Comparison of ENCODE assay signal across 20 cellular contexts in the genomic region with DNA sequence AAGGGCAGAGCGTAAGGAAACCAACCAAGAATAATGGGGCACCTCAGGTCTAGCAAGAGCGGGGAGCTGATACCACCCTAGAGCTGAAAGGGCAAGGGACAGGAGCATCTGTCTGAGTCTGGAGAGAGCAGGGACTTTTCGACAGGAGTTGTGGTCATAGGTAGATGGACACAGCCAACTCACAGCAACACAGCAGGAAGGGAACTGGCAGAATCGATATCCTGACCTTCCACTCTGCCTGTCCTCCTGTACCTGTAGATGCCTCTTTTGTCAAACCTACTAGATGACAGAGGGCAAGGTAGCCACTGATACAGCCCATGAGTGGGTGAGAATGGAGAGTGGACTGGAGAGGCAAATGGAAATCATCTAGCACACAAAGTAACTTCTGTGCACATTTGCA.
A peak's percentile ranks its signal among the peaks of the same experiment; 100 is the strongest.
DNase-seq lines count a peak whose midpoint lies in the region; ATAC-seq, FAIRE-seq and TF ChIP-seq lines count a peak whose summit lies in the region.
"Had no signal": no experiment of that assay in that cellular context is flagged by ENCODE, and none has a peak within 500 bp of the region (broad histone marks: within the 10 kb centered on the region; RNA-seq: fewer than 3 reads in every experiment).

No MANE protein-coding gene starts in this region.

- no peak for DNase-seq in HepG2 (ENCODE audit: low spot score)
- DNase-seq in right lobe of liver = no peak
- DNase-seq in smooth muscle cell (lab: John Stamatoyannopoulos, UW; ENCODE audit: unreplicated experiment) = no peak
- no peak for DNase-seq in RCC 7860 (ENCODE audit: low spot score)
- DNase-seq: AML-193; Caco-2; Calu3; CD4-positive, alpha-beta T cell; CD8-positive, alpha-beta T cell; DMS79 treated with DMSO at 0.1 percent for 48 hours; GF-D8 had no signal

- no peak for TF ChIP-seq RAD21 in HepG2 (CRISPR knock-in tag; IDR thresholded peaks at IDR 0.05)

- no TSS peak for BruUV-seq in HepG2 (replicated peaks; lab: Mats Ljungman, UMichigan)

- H3K4me3 ChIP-seq in HepG2 (replicated peaks in 1 of 3; ENCODE audit: insufficient read depth in 1 of 3, low read depth in 2 of 3, low read length in 3 of 3) = no peak overlapping the region
- H3K4me3 ChIP-seq in right lobe of liver = no peak overlapping the region
- no peak overlapping the region for H3K4me3 ChIP-seq in smooth muscle cell
- H3K4me3 ChIP-seq: A549; BLaER1 treated with 17β-estradiol and CSF1 and Interleukin-3, amounts not matched to agents 10 nM and 100 nM had no signal

- peaks cover 27% of the 10 kb centered on the region for H3F3A ChIP-seq in smooth muscle cell (ENCODE audit: low read depth)

- intact Hi-C loops in HepG2 (cut with micrococcal nuclease; ENCODE audit: unreplicated experiment) = no loop called here
- intact Hi-C loops in right lobe of liver (cut with DNase I) = no loop called here

- H4K20me1 ChIP-seq in HepG2 (ENCODE audit: insufficient read depth, low read length) (no peaks in the 10 kb centered on the region), smooth muscle cell (ENCODE audit: low read depth) (no peaks in the 10 kb centered on the region)

- no peaks in the 10 kb centered on the region for H3K9me3 ChIP-seq in HepG2 (ENCODE audit: low read length)
- no peaks in the 10 kb centered on the region for H3K9me3 ChIP-seq in right lobe of liver
- no peaks in the 10 kb centered on the region for H3K9me3 ChIP-seq in smooth muscle cell (replicated peaks; ENCODE audit: low read depth)
- H3K9me3 ChIP-seq: A549, Caco-2 had no signal

- in situ Hi-C loops in HepG2 (cut with HindIII; ENCODE audit: extremely low pct_ligation_motif_present, low pct_unique_long_range_greater_than_20kb) = no loop called here

- POLR2A ChIA-PET in HepG2 (lab: Yijun Ruan, JAX) = no interaction called here

- H3K79me2 ChIP-seq in HepG2 (ENCODE audit: insufficient read depth, low read length) (no peaks in the 10 kb centered on the region), smooth muscle cell (ENCODE audit: low read depth) (no peaks in the 10 kb centered on the region)

- CTCF ChIA-PET in HepG2 (lab: Yijun Ruan, JAX; ENCODE audit: low intra/inter-chr PET ratio, low total read pairs) = no interaction called here

- H2AFZ ChIP-seq in HepG2 (ENCODE audit: low read length) = no peak overlapping the region
- no peak overlapping the region for H2AFZ ChIP-seq in smooth muscle cell (ENCODE audit: low read depth)

- ATAC-seq in HepG2 = peak; percentile 62
- no peak for ATAC-seq in right lobe of liver
- ATAC-seq in GM19467 (IDR thresholded peaks at IDR 0.05; ENCODE audit: unreplicated experiment) = no peak
- ATAC-seq: A549; CD8-positive, alpha-beta T cell had no signal

- FAIRE-seq in HepG2 (lab: Jason Lieb, UNC) (no peak), RCC 7860 (lab: Jason Lieb, UNC) (no peak)
- FAIRE-seq: A549, D721Med, G401.6, GM12891, GM18507 had no signal

- no peak overlapping the region for H3K4me2 ChIP-seq in HepG2 (ENCODE audit: low read depth, low read length)
- no peak overlapping the region for H3K4me2 ChIP-seq in smooth muscle cell
- H3K4me2 ChIP-seq: A549; BLaER1 treated with 17β-estradiol and CSF1 and Interleukin-3, amounts not matched to agents 10 nM and 100 nM had no signal

- H3K4me1 ChIP-seq in HepG2 (ENCODE audit: insufficient read depth, low read length) (no peaks in the 10 kb centered on the region), right lobe of liver (no peaks in the 10 kb centered on the region), smooth muscle cell (ENCODE audit: low read depth) (peaks cover 7% of the 10 kb centered on the region)
- H3K4me1 ChIP-seq: Caco-2 had no signal

- TF ChIP-seq POLR2A in HepG2 (IDR thresholded peaks at IDR 0.05; ENCODE audit: insufficient read depth in 1 of 2, low read depth in 2 of 2, low read length in 2 of 2) = no peak
- TF ChIP-seq POLR2A in right lobe of liver (IDR thresholded peaks at IDR 0.05) = no peak

- no peak for TF ChIP-seq CTCF in HepG2 (CRISPR knock-in tag; IDR thresholded peaks at IDR 0.05)
- TF ChIP-seq CTCF in right lobe of liver (IDR thresholded peaks at IDR 0.05) = no peak
- TF ChIP-seq CTCF in smooth muscle cell (IDR thresholded peaks at IDR 0.05; ENCODE audit: borderline replicate concordance, insufficient read depth, poor library complexity, severe bottlenecking) = no peak

- H3K27me3 ChIP-seq in HepG2 (ENCODE audit: control insufficient read depth in 1 of 2, insufficient read depth in 2 of 2, low read length in 2 of 2) (peaks cover 0 to 2% of the 10 kb centered on the region in 2 experiments; a peak in 1 of 5 replicates), right lobe of liver (no peaks in the 10 kb centered on the region), smooth muscle cell (ENCODE audit: low read depth) (no peaks in the 10 kb centered on the region)

- H3K27ac ChIP-seq in HepG2 (ENCODE audit: extremely low read length, insufficient read depth, low read length) (no peak overlapping the region), right lobe of liver (no peak overlapping the region), smooth muscle cell (ENCODE audit: low read depth) (peak overlapping the region; percentile 98)
- H3K27ac ChIP-seq: 22Rv1; A549; BLaER1 treated with 17β-estradiol and CSF1 and Interleukin-3, amounts not matched to agents 10 nM and 100 nM; C4-2B had no signal

- H3K9ac ChIP-seq in HepG2 (ENCODE audit: insufficient read depth, low read depth, low read length) (no peak overlapping the region), smooth muscle cell (ENCODE audit: low read depth) (no peak overlapping the region)
- H3K9ac ChIP-seq: BLaER1 treated with 17β-estradiol and CSF1 and Interleukin-3, amounts not matched to agents 10 nM and 100 nM had no signal

- 21% methylated on average over 4 of the region's 4 CpGs for WGBS in HepG2 (ENCODE audit: low lambda C conversion rate)
- WGBS in right lobe of liver (ENCODE audit: insufficient coverage, low coverage, low lambda C conversion rate, missing lambda C conversion rate) = 79% methylated on average over 4 of the region's 4 CpGs
- 96% methylated on average over 4 of the region's 4 CpGs for WGBS in smooth muscle cell (ENCODE audit: low lambda C conversion rate)

- H3K36me3 ChIP-seq in HepG2 (replicated peaks in 1 of 2; ENCODE audit: control insufficient read depth in 1 of 2, insufficient read depth in 2 of 2, low read length in 2 of 2) = no peaks in the 10 kb centered on the region
- no peaks in the 10 kb centered on the region for H3K36me3 ChIP-seq in right lobe of liver
- no peaks in the 10 kb centered on the region for H3K36me3 ChIP-seq in smooth muscle cell (ENCODE audit: low read depth)
- H3K36me3 ChIP-seq: BLaER1 treated with 17β-estradiol and CSF1 and Interleukin-3, amounts not matched to agents 10 nM and 100 nM had no signal

- no peak for TF ChIP-seq EP300 in HepG2 (IDR thresholded peaks at IDR 0.05; ENCODE audit: low read depth in 2 of 2, low read length in 2 of 2)
- TF ChIP-seq EP300 in HepG2 (CRISPR knock-in tag; IDR thresholded peaks at IDR 0.05; ENCODE audit: borderline replicate concordance) = no peak

TF ChIP-seq in HepG2, 621 proteins besides CTCF, POLR2A, EP300 and RAD21:
- TF ChIP-seq SOX13 (IDR thresholded peaks at IDR 0.05) (no peak), SOX13 (CRISPR knock-in tag; conservative IDR thresholded peaks at IDR 0.05 in 1 of 2, IDR thresholded peaks at IDR 0.05 in 1 of 2) (no peak), GLI4 (CRISPR knock-in tag; IDR thresholded peaks at IDR 0.05; ENCODE audit: borderline replicate concordance) (no peak), MXD1 (CRISPR knock-in tag; IDR thresholded peaks at IDR 0.05) (no peak), ZNF530 (CRISPR knock-in tag; IDR thresholded peaks at IDR 0.05; ENCODE audit: low read depth) (no peak), ZNF30 (CRISPR knock-in tag; IDR thresholded peaks at IDR 0.05) (no peak), MED8 (CRISPR knock-in tag; IDR thresholded peaks at IDR 0.05; ENCODE audit: insufficient replicate concordance) (no peak), NR2F6 (IDR thresholded peaks at IDR 0.05) (no peak), NR2F6 (CRISPR knock-in tag; IDR thresholded peaks at IDR 0.05) (no peak), SMAD3 (CRISPR knock-in tag; IDR thresholded peaks at IDR 0.05) (no peak), ZNF260 (CRISPR knock-in tag; IDR thresholded peaks at IDR 0.05; ENCODE audit: borderline replicate concordance, low read depth) (no peak), JUN (CRISPR knock-in tag; IDR thresholded peaks at IDR 0.05) (no peak), ZC3H13 (CRISPR knock-in tag; IDR thresholded peaks at IDR 0.05) (no peak), KLF6 (CRISPR knock-in tag; IDR thresholded peaks at IDR 0.05) (no peak), ZNF543 (CRISPR knock-in tag; IDR thresholded peaks at IDR 0.05) (no peak), ZNF644 (CRISPR knock-in tag; IDR thresholded peaks at IDR 0.05; ENCODE audit: low read depth) (no peak)
- TF ChIP-seq, protein P1, sequence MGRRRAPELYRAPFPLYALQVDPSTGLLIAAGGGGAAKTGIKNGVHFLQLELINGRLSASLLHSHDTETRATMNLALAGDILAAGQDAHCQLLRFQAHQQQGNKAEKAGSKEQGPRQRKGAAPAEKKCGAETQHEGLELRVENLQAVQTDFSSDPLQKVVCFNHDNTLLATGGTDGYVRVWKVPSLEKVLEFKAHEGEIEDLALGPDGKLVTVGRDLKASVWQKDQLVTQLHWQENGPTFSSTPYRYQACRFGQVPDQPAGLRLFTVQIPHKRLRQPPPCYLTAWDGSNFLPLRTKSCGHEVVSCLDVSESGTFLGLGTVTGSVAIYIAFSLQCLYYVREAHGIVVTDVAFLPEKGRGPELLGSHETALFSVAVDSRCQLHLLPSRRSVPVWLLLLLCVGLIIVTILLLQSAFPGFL (CRISPR knock-in tag; IDR thresholded peaks at IDR 0.05) = no peak
TF ChIP-seq in HepG2: peak in this region for 0.
